28 cellular contexts compared by ENCODE assay signal in genomic region chr2:2909086-2910035, GRCh38.
"Had no signal": no experiment of that assay in that cellular context is flagged by ENCODE, and none has a peak within 500 bp of the region (broad histone marks: within the 10 kb centered on the region; RNA-seq: fewer than 3 reads in every experiment).

No MANE protein-coding gene starts in this region.

- ATAC-seq: activated CD4-positive, alpha-beta T cell treated with anti-CD3 and anti-CD28 coated beads for 36 hours; activated CD8-positive, alpha-beta memory T cell treated with anti-CD3 and anti-CD28 coated beads, Interleukin-2, amount 10 ng/mL, durations not matched to agents 7 days and 5 days; activated CD8-positive, alpha-beta T cell treated with anti-CD3 and anti-CD28 coated beads, Interleukin-2, amount 10 ng/mL, durations not matched to agents 7 days and 5 days; esophagus mucosa; foreskin keratinocyte; gastrocnemius medialis had no signal

- H3K36me3 ChIP-seq: brain microvascular endothelial cell, gastrocnemius medialis had no signal

- H3K36me3 Mint-ChIP-seq: activated CD4-positive, alpha-beta memory T cell treated with anti-CD3 and anti-CD28 coated beads for 36 hours; activated CD8-positive, alpha-beta memory T cell treated with anti-CD3 and anti-CD28 coated beads, Interleukin-2, amount 10 ng/mL, durations not matched to agents 7 days and 5 days; activated naive CD4-positive, alpha-beta T cell treated with anti-CD3 and anti-CD28 coated beads, Interleukin-2, amount 50 U/mL, for 24 hours; activated naive CD8-positive, alpha-beta T cell treated with anti-CD3 and anti-CD28 coated beads, Interleukin-2, amount 10 ng/mL, durations not matched to agents 7 days and 5 days had no signal

- H3K4me3 Mint-ChIP-seq: activated CD4-positive, alpha-beta memory T cell treated with anti-CD3 and anti-CD28 coated beads for 36 hours; activated CD4-positive, alpha-beta T cell treated with anti-CD3 and anti-CD28 coated beads for 36 hours; activated CD4-positive, alpha-beta T cell treated with anti-CD3 and anti-CD28 coated beads, Interleukin-2, amount 10 ng/mL, durations not matched to agents 24 days and 14 days; activated CD8-positive, alpha-beta memory T cell treated with anti-CD3 and anti-CD28 coated beads, Interleukin-2, amount 10 ng/mL, durations not matched to agents 7 days and 5 days; activated CD8-positive, alpha-beta T cell treated with anti-CD3 and anti-CD28 coated beads, Interleukin-2, amount 10 ng/mL, durations not matched to agents 7 days and 5 days; activated naive CD4-positive, alpha-beta T cell treated with anti-CD3 and anti-CD28 coated beads for 36 hours; activated naive CD4-positive, alpha-beta T cell treated with anti-CD3 and anti-CD28 coated beads, Interleukin-2, amount 50 U/mL, for 24 hours; activated naive CD8-positive, alpha-beta T cell treated with anti-CD3 and anti-CD28 coated beads, Interleukin-2, amount 10 ng/mL, durations not matched to agents 7 days and 5 days; activated T-helper 1 cell treated with anti-CD3 and anti-CD28 coated beads, Interleukin-12 subunit alpha, Interleukin-12 subunit beta, Interleukin-2, Interleukin-4 antibody, amounts not matched to agents 30 ng/mL and 10 ng/mL and 1 ng/mL, durations not matched to agents 14 hours and 24 hours and 36 hours; central memory CD8-positive, alpha-beta T cell; dendritic cell treated with granulocyte-macrophage colony-stimulating factor and Interleukin-4, amounts not matched to agents 40 ng/mL and 50 ng/mL, for 4 days; endodermal cell had no signal

- H3K4me1 Mint-ChIP-seq: activated CD4-positive, alpha-beta T cell treated with anti-CD3 and anti-CD28 coated beads for 36 hours; activated CD4-positive, alpha-beta T cell treated with anti-CD3 and anti-CD28 coated beads, Interleukin-2, amount 10 ng/mL, durations not matched to agents 24 days and 14 days; activated CD8-positive, alpha-beta memory T cell treated with anti-CD3 and anti-CD28 coated beads, Interleukin-2, amount 10 ng/mL, durations not matched to agents 7 days and 5 days; activated naive CD4-positive, alpha-beta T cell treated with anti-CD3 and anti-CD28 coated beads, Interleukin-2, amount 50 U/mL, for 24 hours; activated naive CD8-positive, alpha-beta T cell treated with anti-CD3 and anti-CD28 coated beads, Interleukin-2, amount 10 ng/mL, durations not matched to agents 7 days and 5 days; central memory CD8-positive, alpha-beta T cell; endodermal cell had no signal

- H3K9me3 ChIP-seq: gastrocnemius medialis had no signal

- DNase-seq: activated CD4-positive, alpha-beta memory T cell treated with anti-CD3 and anti-CD28 coated beads for 36 hours; activated CD4-positive, alpha-beta T cell treated with anti-CD3 and anti-CD28 coated beads for 36 hours; activated CD4-positive, alpha-beta T cell treated with anti-CD3 and anti-CD28 coated beads, Interleukin-2, amount 10 ng/mL, durations not matched to agents 24 days and 14 days; activated CD4-positive, CD25-positive, alpha-beta regulatory T cell; activated CD4-positive, CD25-positive, alpha-beta regulatory T cell treated with anti-CD3 and anti-CD28 coated beads, Interleukin-2, amount 50 U/mL, for 72 hours; activated CD8-positive, alpha-beta memory T cell treated with anti-CD3 and anti-CD28 coated beads, Interleukin-2, amount 10 ng/mL, durations not matched to agents 7 days and 5 days; activated CD8-positive, alpha-beta memory T cell treated with anti-CD3 and anti-CD28 coated beads, Interleukin-2, amount 50 U/mL, for 4 hours; activated CD8-positive, alpha-beta T cell treated with anti-CD3 and anti-CD28 coated beads, Interleukin-2, amount 10 ng/mL, durations not matched to agents 7 days and 5 days; activated naive CD4-positive, alpha-beta T cell treated with anti-CD3 and anti-CD28 coated beads for 36 hours; activated naive CD8-positive, alpha-beta T cell treated with anti-CD3 and anti-CD28 coated beads, Interleukin-2, amount 10 ng/mL, durations not matched to agents 7 days and 5 days; activated T-cell treated with anti-CD3 and anti-CD28 coated beads, Interleukin-2, amount 50 U/mL, for 1 hour; activated T-cell treated with anti-CD3 and anti-CD28 coated beads, Interleukin-2, amount 50 U/mL, for 48 hours; amniotic stem cell; anterior cingulate cortex; brain microvascular endothelial cell; dorsolateral prefrontal cortex; effector memory CD4-positive, alpha-beta T cell; endodermal cell; foreskin keratinocyte; gastrocnemius medialis; T-helper 2 cell had no signal

- H3K27ac Mint-ChIP-seq: activated CD4-positive, alpha-beta memory T cell treated with anti-CD3 and anti-CD28 coated beads for 36 hours; activated CD4-positive, alpha-beta T cell treated with anti-CD3 and anti-CD28 coated beads for 36 hours; activated CD4-positive, alpha-beta T cell treated with anti-CD3 and anti-CD28 coated beads, Interleukin-2, amount 10 ng/mL, durations not matched to agents 24 days and 14 days; activated CD8-positive, alpha-beta memory T cell treated with anti-CD3 and anti-CD28 coated beads, Interleukin-2, amount 10 ng/mL, durations not matched to agents 7 days and 5 days; activated CD8-positive, alpha-beta T cell treated with anti-CD3 and anti-CD28 coated beads, Interleukin-2, amount 10 ng/mL, durations not matched to agents 7 days and 5 days; activated naive CD4-positive, alpha-beta T cell treated with anti-CD3 and anti-CD28 coated beads for 36 hours; activated naive CD4-positive, alpha-beta T cell treated with anti-CD3 and anti-CD28 coated beads, Interleukin-2, amount 50 U/mL, for 24 hours; activated naive CD8-positive, alpha-beta T cell treated with anti-CD3 and anti-CD28 coated beads, Interleukin-2, amount 10 ng/mL, durations not matched to agents 7 days and 5 days; activated T-helper 1 cell treated with anti-CD3 and anti-CD28 coated beads, Interleukin-12 subunit alpha, Interleukin-12 subunit beta, Interleukin-2, Interleukin-4 antibody, amounts not matched to agents 30 ng/mL and 10 ng/mL and 1 ng/mL, durations not matched to agents 14 hours and 24 hours and 36 hours; activated T-helper 2 cell treated with anti-CD3 and anti-CD28 coated beads, Interferon-gamma antibody, Interleukin-2, Interleukin-4, amounts not matched to agents 10 μg/mL and 5 μg/mL and 100 μg/mL, durations not matched to agents 14 hours and 24 hours and 36 hours; dendritic cell treated with granulocyte-macrophage colony-stimulating factor and Interleukin-4, amounts not matched to agents 40 ng/mL and 50 ng/mL, for 4 days; endodermal cell had no signal

- H3K4me3 ChIP-seq: coronary artery, dorsolateral prefrontal cortex, gastrocnemius medialis had no signal

- H3K4me1 ChIP-seq: foreskin keratinocyte, gastrocnemius medialis had no signal

- H3K27me3 Mint-ChIP-seq: activated CD4-positive, alpha-beta memory T cell treated with anti-CD3 and anti-CD28 coated beads for 36 hours; activated CD4-positive, alpha-beta T cell treated with anti-CD3 and anti-CD28 coated beads for 36 hours; activated CD4-positive, alpha-beta T cell treated with anti-CD3 and anti-CD28 coated beads, Interleukin-2, amount 10 ng/mL, durations not matched to agents 24 days and 14 days; activated CD8-positive, alpha-beta memory T cell treated with anti-CD3 and anti-CD28 coated beads, Interleukin-2, amount 10 ng/mL, durations not matched to agents 7 days and 5 days; activated naive CD4-positive, alpha-beta T cell treated with anti-CD3 and anti-CD28 coated beads, Interleukin-2, amount 50 U/mL, for 24 hours; dendritic cell treated with granulocyte-macrophage colony-stimulating factor and Interleukin-4, amounts not matched to agents 40 ng/mL and 50 ng/mL, for 4 days had no signal

- H3K27ac ChIP-seq: brain microvascular endothelial cell, coronary artery, dorsolateral prefrontal cortex, foreskin keratinocyte, gastrocnemius medialis had no signal

- H3K9me3 Mint-ChIP-seq: activated CD4-positive, alpha-beta memory T cell treated with anti-CD3 and anti-CD28 coated beads for 36 hours; activated CD4-positive, alpha-beta T cell treated with anti-CD3 and anti-CD28 coated beads, Interleukin-2, amount 10 ng/mL, durations not matched to agents 24 days and 14 days; activated naive CD4-positive, alpha-beta T cell treated with anti-CD3 and anti-CD28 coated beads for 36 hours; activated naive CD4-positive, alpha-beta T cell treated with anti-CD3 and anti-CD28 coated beads, Interleukin-2, amount 50 U/mL, for 24 hours; activated naive CD8-positive, alpha-beta T cell treated with anti-CD3 and anti-CD28 coated beads, Interleukin-2, amount 10 ng/mL, durations not matched to agents 7 days and 5 days; activated T-helper 1 cell treated with anti-CD3 and anti-CD28 coated beads, Interleukin-12 subunit alpha, Interleukin-12 subunit beta, Interleukin-2, Interleukin-4 antibody, amounts not matched to agents 30 ng/mL and 10 ng/mL and 1 ng/mL, durations not matched to agents 14 hours and 24 hours and 36 hours; activated T-helper 2 cell treated with anti-CD3 and anti-CD28 coated beads, Interferon-gamma antibody, Interleukin-2, Interleukin-4, amounts not matched to agents 10 μg/mL and 5 μg/mL and 100 μg/mL, durations not matched to agents 14 hours and 24 hours and 36 hours; central memory CD8-positive, alpha-beta T cell; dendritic cell treated with granulocyte-macrophage colony-stimulating factor and Interleukin-4, amounts not matched to agents 40 ng/mL and 50 ng/mL, for 4 days; endodermal cell had no signal

- H3K27me3 ChIP-seq: brain microvascular endothelial cell, dorsolateral prefrontal cortex, foreskin keratinocyte, gastrocnemius medialis had no signal
